8 cellular contexts compared by ENCODE assay signal in the genomic region with DNA sequence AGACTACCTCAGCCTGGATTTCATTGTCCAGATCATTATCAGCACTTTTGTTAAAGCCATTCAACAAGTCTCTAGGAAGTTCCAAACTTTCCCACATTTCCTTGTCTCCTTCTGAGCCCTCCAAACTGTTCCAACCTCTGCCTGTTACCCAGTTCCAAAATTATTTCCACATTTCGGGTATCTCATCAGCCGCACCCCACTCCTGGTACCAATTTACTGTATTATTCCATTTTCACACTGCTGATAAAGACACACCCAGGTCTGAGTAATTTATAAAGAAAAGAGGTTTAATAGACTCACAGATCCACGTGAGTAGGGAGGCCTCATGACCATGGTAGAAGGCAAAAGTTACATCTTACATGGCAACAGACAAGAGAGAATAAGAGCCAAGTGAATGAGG.
"Had no signal": no experiment of that assay in that cellular context is flagged by ENCODE, and none has a peak within 500 bp of the region (broad histone marks: within the 10 kb centered on the region; RNA-seq: fewer than 3 reads in every experiment).

No MANE protein-coding gene starts in this region.

- FAIRE-seq: G401.6, GM12878, GM12891, GM12892, GM18507, GM19239 had no signal

- H3K4me3 ChIP-seq: GM12878 had no signal

- ATAC-seq: GM12878 had no signal

- DNase-seq: GDM1, GF-D8 had no signal
